Comparison of ENCODE assay signal across 22 cellular contexts in the genomic region with DNA sequence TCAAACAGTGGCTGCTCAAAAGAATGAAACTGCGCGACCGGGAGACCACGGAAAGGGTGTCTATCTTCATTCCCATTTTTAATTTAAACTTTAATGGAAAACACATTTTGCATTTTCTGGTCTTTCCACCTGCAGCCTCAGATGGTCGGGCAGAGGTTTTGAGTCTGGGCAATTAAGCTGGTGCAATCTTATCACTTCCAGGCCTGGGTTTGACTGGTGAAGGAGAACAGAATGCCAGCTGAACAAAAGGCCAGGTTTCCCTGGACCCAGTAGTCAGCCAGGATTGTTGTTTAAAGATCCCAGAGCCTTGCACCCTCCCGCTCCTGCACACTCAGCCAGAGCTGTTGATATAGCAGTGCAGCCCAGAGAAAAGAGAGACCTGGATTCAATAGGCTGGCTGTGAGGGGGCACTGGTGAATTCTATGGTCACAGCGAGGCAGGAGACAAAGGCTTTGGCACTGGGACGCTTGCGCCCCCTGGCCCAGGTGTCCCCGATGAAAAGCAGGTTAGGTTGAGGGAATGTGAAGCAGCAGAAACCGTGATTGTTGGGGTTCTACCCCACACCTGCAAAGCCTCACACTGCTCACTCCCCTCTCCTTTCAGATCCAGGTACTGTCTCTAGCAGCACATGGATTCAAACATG.
DNase-seq lines count a peak whose midpoint lies in the region; ATAC-seq, FAIRE-seq and TF ChIP-seq lines count a peak whose summit lies in the region.
"Had no signal": no experiment of that assay in that cellular context is flagged by ENCODE, and none has a peak within 500 bp of the region (broad histone marks: within the 10 kb centered on the region; RNA-seq: fewer than 3 reads in every experiment).

No MANE protein-coding gene starts in this region.

- H3K36me3 Mint-ChIP-seq in natural killer cell treated with Interleukin-12 subunit alpha and Interleukin-12 subunit beta and Interleukin-15 and Interleukin-18, amount 100 ng/mL, for 72 hours = peaks cover 52% of the 10 kb centered on the region
- H3K36me3 Mint-ChIP-seq in activated CD4-positive, alpha-beta T cell treated with anti-CD3 and anti-CD28 coated beads, Interleukin-2, amount 10 ng/mL, durations not matched to agents 7 days and 5 days (ENCODE audit: low read depth) = peaks cover 75% of the 10 kb centered on the region

- H3K27ac Mint-ChIP-seq in natural killer cell treated with Interleukin-12 subunit alpha and Interleukin-12 subunit beta and Interleukin-15 and Interleukin-18, amount 100 ng/mL, for 72 hours = peak overlapping the region; percentile 59
- no peak overlapping the region for H3K27ac Mint-ChIP-seq in activated CD4-positive, alpha-beta T cell treated with anti-CD3 and anti-CD28 coated beads, Interleukin-2, amount 10 ng/mL, durations not matched to agents 7 days and 5 days
- H3K27ac Mint-ChIP-seq: activated naive CD8-positive, alpha-beta T cell treated with anti-CD3 and anti-CD28 coated beads, Interleukin-2, amount 50 U/mL, for 24 hours had no signal

- POLR2A ChIA-PET in HepG2 (lab: Yijun Ruan, JAX) = no interaction called here
- POLR2A ChIA-PET in activated CD4-positive, alpha-beta T cell treated with anti-CD3 and anti-CD28 coated beads, Interleukin-2, amount 10 ng/mL, durations not matched to agents 7 days and 5 days (lab: Charles Lee) = no interaction called here

- FAIRE-seq in HepG2 (lab: Jason Lieb, UNC) = no peak
- FAIRE-seq: GM18507 had no signal

- ATAC-seq in HepG2 (peak; percentile 63), right lobe of liver (no peak), GM21576 (IDR thresholded peaks at IDR 0.05; ENCODE audit: unreplicated experiment) (no peak)
- ATAC-seq in natural killer cell treated with Interleukin-12 subunit alpha and Interleukin-12 subunit beta and Interleukin-15 and Interleukin-18, amount 100 ng/mL, for 72 hours = no peak
- ATAC-seq: activated CD8-positive, alpha-beta memory T cell treated with anti-CD3 and anti-CD28 coated beads, Interleukin-2, amount 10 ng/mL, durations not matched to agents 7 days and 5 days; activated naive CD8-positive, alpha-beta T cell treated with anti-CD3 and anti-CD28 coated beads, Interleukin-2, amount 50 U/mL, for 24 hours had no signal

- intact Hi-C loops in HepG2 (cut with micrococcal nuclease; ENCODE audit: unreplicated experiment) = loop anchor here (1.0 kb wide), 1 partner anchor 54 kb away; no protein-coding TSS in a partner anchor
- intact Hi-C loops in right lobe of liver (cut with DNase I) = no loop called here

- H3K79me2 ChIP-seq in HepG2 (ENCODE audit: insufficient read depth, low read length) = no peaks in the 10 kb centered on the region

- H2AFZ ChIP-seq in HepG2 (ENCODE audit: low read length) = no peak overlapping the region

- TF ChIP-seq POLR2A in HepG2 (IDR thresholded peaks at IDR 0.05; ENCODE audit: insufficient read depth in 1 of 2, low read depth in 2 of 2, low read length in 2 of 2) (no peak), right lobe of liver (IDR thresholded peaks at IDR 0.05) (no peak)

- H3K36me3 ChIP-seq in HepG2 (replicated peaks in 1 of 2; ENCODE audit: control insufficient read depth in 1 of 2, insufficient read depth in 2 of 2, low read length in 2 of 2) = no peaks in the 10 kb centered on the region
- H3K36me3 ChIP-seq in right lobe of liver = peaks cover 0 to 4% (median 0%) of the 10 kb centered on the region in 4 donors
- H3K36me3 ChIP-seq: breast epithelium, uterus had no signal

- H3K27me3 Mint-ChIP-seq in natural killer cell treated with Interleukin-12 subunit alpha and Interleukin-12 subunit beta and Interleukin-15 and Interleukin-18, amount 100 ng/mL, for 72 hours = no peaks in the 10 kb centered on the region
- no peaks in the 10 kb centered on the region for H3K27me3 Mint-ChIP-seq in activated CD4-positive, alpha-beta T cell treated with anti-CD3 and anti-CD28 coated beads, Interleukin-2, amount 10 ng/mL, durations not matched to agents 7 days and 5 days
- H3K27me3 Mint-ChIP-seq: activated CD8-positive, alpha-beta memory T cell treated with anti-CD3 and anti-CD28 coated beads, Interleukin-2, amount 10 ng/mL, durations not matched to agents 7 days and 5 days; activated naive CD8-positive, alpha-beta T cell treated with anti-CD3 and anti-CD28 coated beads, Interleukin-2, amount 50 U/mL, for 24 hours; naive B cell had no signal

- H3K27ac ChIP-seq in HepG2 (ENCODE audit: extremely low read length, insufficient read depth, low read length) (no peak overlapping the region), right lobe of liver (no peak overlapping the region), coronary artery (no peak overlapping the region), substantia nigra (ENCODE audit: low read depth, low read length, poor library complexity, severe bottlenecking) (no peak overlapping the region)
- H3K27ac ChIP-seq: breast epithelium, dorsolateral prefrontal cortex, foreskin keratinocyte, stomach, uterus had no signal

- no peak overlapping the region for H3K9ac ChIP-seq in HepG2 (ENCODE audit: insufficient read depth, low read depth, low read length)

- H3K9me3 ChIP-seq in HepG2 (ENCODE audit: low read length) = no peaks in the 10 kb centered on the region
- H3K9me3 ChIP-seq in right lobe of liver = no peaks in the 10 kb centered on the region
- H3K9me3 ChIP-seq: breast epithelium, stomach, uterus had no signal

- 34% methylated on average over 11 of the region's 11 CpGs for WGBS in HepG2 (ENCODE audit: low lambda C conversion rate)
- WGBS in right lobe of liver (ENCODE audit: insufficient coverage, low coverage, low lambda C conversion rate, missing lambda C conversion rate) = 59% methylated on average over 9 of the region's 11 CpGs

- TF ChIP-seq RAD21 in HepG2 (CRISPR knock-in tag; IDR thresholded peaks at IDR 0.05) = no peak

- CTCF ChIA-PET in HepG2 (lab: Yijun Ruan, JAX; ENCODE audit: low intra/inter-chr PET ratio, low total read pairs) = no interaction called here
- CTCF ChIA-PET in activated CD4-positive, alpha-beta T cell treated with anti-CD3 and anti-CD28 coated beads, Interleukin-2, amount 10 ng/mL, durations not matched to agents 7 days and 5 days (lab: Charles Lee) = interaction anchor here (0.6 to 2.7 kb wide), 3 partner anchors 34 to 619 kb away, joined by 3 to 7 read pairs (median 7); no protein-coding TSS in a partner anchor

- TF ChIP-seq EP300 in HepG2 (IDR thresholded peaks at IDR 0.05; ENCODE audit: low read depth in 2 of 2, low read length in 2 of 2) (no peak), HepG2 (CRISPR knock-in tag; IDR thresholded peaks at IDR 0.05; ENCODE audit: borderline replicate concordance) (no peak)

- H3K4me1 Mint-ChIP-seq in natural killer cell treated with Interleukin-12 subunit alpha and Interleukin-12 subunit beta and Interleukin-15 and Interleukin-18, amount 100 ng/mL, for 72 hours (ENCODE audit: low read depth in 2 of 2) = peaks cover 58% of the 10 kb centered on the region in 2 donors
- peaks cover 48% of the 10 kb centered on the region for H3K4me1 Mint-ChIP-seq in activated CD4-positive, alpha-beta T cell treated with anti-CD3 and anti-CD28 coated beads, Interleukin-2, amount 10 ng/mL, durations not matched to agents 7 days and 5 days

- H3K4me3 Mint-ChIP-seq in natural killer cell treated with Interleukin-12 subunit alpha and Interleukin-12 subunit beta and Interleukin-15 and Interleukin-18, amount 100 ng/mL, for 72 hours = no peak overlapping the region
- H3K4me3 Mint-ChIP-seq in activated CD4-positive, alpha-beta T cell treated with anti-CD3 and anti-CD28 coated beads, Interleukin-2, amount 10 ng/mL, durations not matched to agents 7 days and 5 days = no peak overlapping the region
- H3K4me3 Mint-ChIP-seq: activated CD8-positive, alpha-beta memory T cell treated with anti-CD3 and anti-CD28 coated beads, Interleukin-2, amount 10 ng/mL, durations not matched to agents 7 days and 5 days; activated naive CD8-positive, alpha-beta T cell treated with anti-CD3 and anti-CD28 coated beads, Interleukin-2, amount 50 U/mL, for 24 hours; naive B cell had no signal

- H3K4me3 ChIP-seq in HepG2 (replicated peaks in 1 of 3; ENCODE audit: insufficient read depth in 1 of 3, low read depth in 2 of 3, low read length in 3 of 3) (no peak overlapping the region), right lobe of liver (no peak overlapping the region), coronary artery (peak overlapping the region; percentile 41)
- H3K4me3 ChIP-seq: breast epithelium, stomach, uterus had no signal

- H3K27me3 ChIP-seq in HepG2 (ENCODE audit: control insufficient read depth in 1 of 2, insufficient read depth in 2 of 2, low read length in 2 of 2) (peaks cover 2 to 35% of the 10 kb centered on the region in 2 experiments; a peak in 4 of 5 replicates), right lobe of liver (no peaks in the 10 kb centered on the region)
- H3K27me3 ChIP-seq: stomach, uterus had no signal

- H4K20me1 ChIP-seq in HepG2 (ENCODE audit: insufficient read depth, low read length) = no peaks in the 10 kb centered on the region

- no peaks in the 10 kb centered on the region for H3K9me3 Mint-ChIP-seq in natural killer cell treated with Interleukin-12 subunit alpha and Interleukin-12 subunit beta and Interleukin-15 and Interleukin-18, amount 100 ng/mL, for 72 hours
- no peaks in the 10 kb centered on the region for H3K9me3 Mint-ChIP-seq in activated CD4-positive, alpha-beta T cell treated with anti-CD3 and anti-CD28 coated beads, Interleukin-2, amount 10 ng/mL, durations not matched to agents 7 days and 5 days
- H3K9me3 Mint-ChIP-seq: activated naive CD8-positive, alpha-beta T cell treated with anti-CD3 and anti-CD28 coated beads, Interleukin-2, amount 50 U/mL, for 24 hours; naive B cell had no signal

- DNase-seq in HepG2 (ENCODE audit: low spot score) = no peak
- DNase-seq in right lobe of liver = no peak
- no peak for DNase-seq in coronary artery (ENCODE audit: low spot score)
- no peak for DNase-seq in natural killer cell treated with Interleukin-12 subunit alpha and Interleukin-12 subunit beta and Interleukin-15 and Interleukin-18, amount 100 ng/mL, for 72 hours (ENCODE audit: low spot score)
- no peak for DNase-seq in activated CD4-positive, alpha-beta T cell treated with anti-CD3 and anti-CD28 coated beads, Interleukin-2, amount 10 ng/mL, durations not matched to agents 7 days and 5 days
- DNase-seq in substantia nigra (lab: John Stamatoyannopoulos, UW) = no peak
- DNase-seq in HT-29 (ENCODE audit: low spot score) = no peak
- DNase-seq: activated CD4-positive, alpha-beta T cell treated with anti-CD3 and anti-CD28 coated beads for 48 hours; activated CD8-positive, alpha-beta memory T cell treated with anti-CD3 and anti-CD28 coated beads, Interleukin-2, amount 10 ng/mL, durations not matched to agents 7 days and 5 days; activated naive CD8-positive, alpha-beta T cell treated with anti-CD3 and anti-CD28 coated beads, Interleukin-2, amount 50 U/mL, for 24 hours; foreskin keratinocyte; mammary epithelial cell; naive B cell; NCI-H1436; NCI-H524 treated with DMSO at 0.1 percent for 48 hours; stimulated activated CD4-positive, alpha-beta T cell treated with anti-CD3 and anti-CD28 coated beads, Interleukin-4, amount 100 ng/mL, for 4 hours had no signal

- BruUV-seq in HepG2 (replicated peaks; lab: Mats Ljungman, UMichigan) = no TSS peak

- in situ Hi-C loops in HepG2 (cut with HindIII; ENCODE audit: extremely low pct_ligation_motif_present, low pct_unique_long_range_greater_than_20kb) = no loop called here

- H3K4me2 ChIP-seq in HepG2 (ENCODE audit: low read depth, low read length) = no peak overlapping the region

- H3K4me1 ChIP-seq in HepG2 (ENCODE audit: insufficient read depth, low read length) = no peaks in the 10 kb centered on the region
- peaks cover 0 to 7% (median 0%) of the 10 kb centered on the region in 4 donors for H3K4me1 ChIP-seq in right lobe of liver
- H3K4me1 ChIP-seq: breast epithelium, foreskin keratinocyte, uterus had no signal

- no peak for TF ChIP-seq CTCF in HepG2 (CRISPR knock-in tag; IDR thresholded peaks at IDR 0.05)
- TF ChIP-seq CTCF in right lobe of liver (IDR thresholded peaks at IDR 0.05) = no peak
- TF ChIP-seq CTCF in coronary artery (IDR thresholded peaks at IDR 0.05) = no peak
